In the genomic region with DNA sequence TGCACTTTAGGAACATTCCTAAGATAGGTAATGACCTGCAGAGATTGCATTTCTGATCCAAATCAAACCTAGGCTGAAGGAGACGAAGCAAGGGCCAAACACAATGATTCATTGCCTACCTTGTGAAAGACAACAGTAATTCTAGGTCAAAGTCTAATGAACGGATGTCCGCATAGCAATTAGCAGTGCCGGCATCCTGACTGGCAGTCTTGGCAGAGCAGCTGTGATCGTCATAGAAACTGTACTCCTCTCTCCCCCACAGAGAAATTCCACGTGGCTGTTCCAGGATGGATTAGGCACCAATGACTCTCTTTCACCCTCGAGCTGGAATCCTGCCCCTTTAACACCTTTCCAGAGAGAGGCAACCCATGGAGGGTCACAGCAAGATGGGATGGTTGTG, we compare ENCODE assay signal across 22 cellular contexts. TPM values are rescaled to one million over a fixed set of nuclear protein-coding genes. Genes with fewer than 3 reads are reported as not detected.
DNase-seq lines count a peak whose midpoint lies in the region; ATAC-seq and TF ChIP-seq lines count a peak whose summit lies in the region.
"Had no signal": no experiment of that assay in that cellular context is flagged by ENCODE, and none has a peak within 500 bp of the region (broad histone marks: within the 10 kb centered on the region; RNA-seq: fewer than 3 reads in every experiment).

No MANE protein-coding gene starts in this region.

- H3K4me1 ChIP-seq in HEK293 (ENCODE audit: control insufficient read depth, insufficient read depth, low read length) (no peaks in the 10 kb centered on the region), trophoblast cell (ENCODE audit: control insufficient read depth in 1 of 2, insufficient read depth in 2 of 2, low read length in 2 of 2) (no peaks in the 10 kb centered on the region)
- H3K4me1 ChIP-seq: Caco-2, parathyroid adenoma, thyroid gland had no signal

- no peak overlapping the region for H3K4ac ChIP-seq in trophoblast cell (ENCODE audit: low read depth, low read length)

- CTCF ChIA-PET in HEK293 (lab: Yijun Ruan, JAX), result no interaction called here

- H4K8ac ChIP-seq in trophoblast cell (ENCODE audit: low read depth, low read length), result no peak overlapping the region

- H4K91ac ChIP-seq in trophoblast cell (ENCODE audit: low read depth, low read length), result no peak overlapping the region

- POLR2A ChIA-PET in HEK293 (lab: Yijun Ruan, JAX), result no interaction called here

- H3K36me3 ChIP-seq in HEK293 (ENCODE audit: control insufficient read depth in 2 of 2, insufficient read depth in 1 of 2, low read length in 2 of 2), result no peaks in the 10 kb centered on the region
- H3K36me3 ChIP-seq in trophoblast cell (ENCODE audit: control insufficient read depth in 1 of 2, insufficient read depth in 2 of 2, low read length in 2 of 2), result no peaks in the 10 kb centered on the region
- H3K36me3 ChIP-seq: thyroid gland had no signal

- H3K27ac ChIP-seq in HEK293 (ENCODE audit: extremely low read depth, low read depth, low read length) (no peak overlapping the region), trophoblast cell (ENCODE audit: low read depth, low read length) (no peak overlapping the region)
- H3K27ac ChIP-seq: parathyroid adenoma, thyroid gland had no signal

- H2AFZ ChIP-seq in trophoblast cell (ENCODE audit: insufficient read depth, low read length, poor library complexity), result no peak overlapping the region
- H2AFZ ChIP-seq: parathyroid adenoma had no signal

- no peak overlapping the region for H3K4me2 ChIP-seq in trophoblast cell (ENCODE audit: low read length)

- H3K14ac ChIP-seq in trophoblast cell (ENCODE audit: low read length), result no peak overlapping the region

- no peak overlapping the region for H3K23ac ChIP-seq in trophoblast cell (ENCODE audit: low read length)

- TF ChIP-seq CTCF in HEK293 (tag by site-specific recombination; IDR thresholded peaks at IDR 0.05), result no peak

- no peaks in the 10 kb centered on the region for H3K79me2 ChIP-seq in trophoblast cell (ENCODE audit: control insufficient read depth, insufficient read depth, low read length, poor library complexity)
- H3K79me2 ChIP-seq: parathyroid adenoma had no signal

- no peak overlapping the region for H4K12ac ChIP-seq in trophoblast cell (ENCODE audit: low read depth, low read length)

- no peak overlapping the region for H2BK5ac ChIP-seq in trophoblast cell (ENCODE audit: low read depth, low read length, poor library complexity)

- WGBS in trophoblast cell (ENCODE audit: extremely low coverage, insufficient coverage, insufficient read length), result no CpG with 5 or more reads among the region's 7 CpGs

- H3K9me3 ChIP-seq in HEK293 (ENCODE audit: control insufficient read depth, insufficient read depth, low read depth, low read length) (no peaks in the 10 kb centered on the region), trophoblast cell (ENCODE audit: insufficient read depth, low read depth, low read length) (no peaks in the 10 kb centered on the region)
- H3K9me3 ChIP-seq: Caco-2, thyroid gland had no signal

- H3K27me3 ChIP-seq in trophoblast cell (ENCODE audit: insufficient read depth, low read length), result no peaks in the 10 kb centered on the region
- H3K27me3 ChIP-seq: thyroid gland had no signal

- H3K18ac ChIP-seq in trophoblast cell (ENCODE audit: low read length), result no peak overlapping the region

- peak; percentile 66 to 75 for DNase-seq in trophoblast cell
- no peak for DNase-seq in activated CD4-positive, CD25-positive, alpha-beta regulatory T cell (lab: John Stamatoyannopoulos, UW)
- no peak for DNase-seq in NCI-H1092 (lab: John Stamatoyannopoulos, UW)
- DNase-seq in HPDE6-E6E7 (ENCODE audit: extremely low spot score), result no peak
- DNase-seq: activated CD8-positive, alpha-beta memory T cell treated with anti-CD3 and anti-CD28 coated beads for 24 hours; activated naive CD8-positive, alpha-beta T cell treated with anti-CD3 and anti-CD28 coated beads, Interleukin-2, amount 10 ng/mL, durations not matched to agents 7 days and 5 days; Caco-2; effector memory CD8-positive, alpha-beta T cell; GDM1; IMR-90; NCI-H2107; NK-92 treated with Interleukin-12 subunit alpha and Interleukin-12 subunit beta, amount 100 ng/mL, for 24 hours; Right ventricle myocardium superior; thyroid gland had no signal

- no peak overlapping the region for H2BK12ac ChIP-seq in trophoblast cell (ENCODE audit: low read length)

- no peak overlapping the region for H3K4me3 ChIP-seq in HEK293 (ENCODE audit: low read depth, low read length)
- no peak overlapping the region for H3K4me3 ChIP-seq in trophoblast cell (ENCODE audit: low read depth, low read length)
- H3K4me3 ChIP-seq: GM12878, thyroid gland had no signal

- no peak overlapping the region for H2AK5ac ChIP-seq in trophoblast cell (ENCODE audit: low read length)

- no peaks in the 10 kb centered on the region for H3K79me1 ChIP-seq in trophoblast cell (ENCODE audit: low read length)

- no peak overlapping the region for H2BK120ac ChIP-seq in trophoblast cell (ENCODE audit: insufficient read depth, low read length, poor library complexity)

- ATAC-seq in esophagus mucosa (peak; percentile 43), GM19328 (IDR thresholded peaks at IDR 0.05; ENCODE audit: unreplicated experiment) (no peak)
- ATAC-seq: effector memory CD8-positive, alpha-beta T cell; GM12878; stimulated activated effector memory CD8-positive, alpha-beta T cell treated with anti-CD3 and anti-CD28 coated beads, Interleukin-12 subunit alpha, Interleukin-12 subunit beta, amount 100 ng/mL, for 72 hours; WTC11 had no signal

- no peak overlapping the region for H3K9ac ChIP-seq in trophoblast cell (ENCODE audit: low read length)
- H3K9ac ChIP-seq: parathyroid adenoma had no signal

TF ChIP-seq in HEK293, 187 proteins besides CTCF, POLR2A, EP300 and RAD21:
- peak; percentile 51; the same call in 1 of the 2 replicates for TF ChIP-seq GLIS1 (tag by site-specific recombination; IDR thresholded peaks at IDR 0.05)
- no peak for TF ChIP-seq ZNF324 (tag by site-specific recombination; IDR thresholded peaks at IDR 0.05)
- TF ChIP-seq, protein P1, sequence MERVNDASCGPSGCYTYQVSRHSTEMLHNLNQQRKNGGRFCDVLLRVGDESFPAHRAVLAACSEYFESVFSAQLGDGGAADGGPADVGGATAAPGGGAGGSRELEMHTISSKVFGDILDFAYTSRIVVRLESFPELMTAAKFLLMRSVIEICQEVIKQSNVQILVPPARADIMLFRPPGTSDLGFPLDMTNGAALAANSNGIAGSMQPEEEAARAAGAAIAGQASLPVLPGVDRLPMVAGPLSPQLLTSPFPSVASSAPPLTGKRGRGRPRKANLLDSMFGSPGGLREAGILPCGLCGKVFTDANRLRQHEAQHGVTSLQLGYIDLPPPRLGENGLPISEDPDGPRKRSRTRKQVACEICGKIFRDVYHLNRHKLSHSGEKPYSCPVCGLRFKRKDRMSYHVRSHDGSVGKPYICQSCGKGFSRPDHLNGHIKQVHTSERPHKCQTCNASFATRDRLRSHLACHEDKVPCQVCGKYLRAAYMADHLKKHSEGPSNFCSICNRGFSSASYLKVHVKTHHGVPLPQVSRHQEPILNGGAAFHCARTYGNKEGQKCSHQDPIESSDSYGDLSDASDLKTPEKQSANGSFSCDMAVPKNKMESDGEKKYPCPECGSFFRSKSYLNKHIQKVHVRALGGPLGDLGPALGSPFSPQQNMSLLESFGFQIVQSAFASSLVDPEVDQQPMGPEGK (tag by site-specific recombination; IDR thresholded peaks at IDR 0.05), result no peak
- peak; percentile 35; the same call in 1 of the 2 replicates for TF ChIP-seq SP7 (tag by site-specific recombination; IDR thresholded peaks at IDR 0.05)
- TF ChIP-seq ZNF341 (tag by site-specific recombination; IDR thresholded peaks at IDR 0.05; ENCODE audit: low read depth), result 0 out of 2 replicates have a peak, but pooled peaks have one; percentile 27
- TF ChIP-seq ZBTB8A (tag by site-specific recombination; IDR thresholded peaks at IDR 0.05), result no peak
- TF ChIP-seq, protein P2, sequence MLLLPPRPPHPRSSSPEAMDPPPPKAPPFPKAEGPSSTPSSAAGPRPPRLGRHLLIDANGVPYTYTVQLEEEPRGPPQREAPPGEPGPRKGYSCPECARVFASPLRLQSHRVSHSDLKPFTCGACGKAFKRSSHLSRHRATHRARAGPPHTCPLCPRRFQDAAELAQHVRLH (tag by site-specific recombination; IDR thresholded peaks at IDR 0.05), result no peak
TF ChIP-seq in HEK293: peak in this region for 3.

TF ChIP-seq in PFSK-1, 5 proteins besides CTCF, POLR2A, EP300 and RAD21:
- TF ChIP-seq POLR2AphosphoS5 (IDR thresholded peaks at IDR 0.05; ENCODE audit: low read depth, low read length) (no peak), TAF1 (IDR thresholded peaks at IDR 0.05; ENCODE audit: borderline replicate concordance, insufficient read depth, low read length) (no peak), SIN3A (IDR thresholded peaks at IDR 0.05; ENCODE audit: borderline replicate concordance, insufficient read depth, low read length) (peak; percentile 16; the same call in 1 of the 2 replicates), FOXP2 (optimal IDR thresholded peaks at IDR 0.05; ENCODE audit: borderline replicate concordance, extremely low read depth, extremely low read length, insufficient read depth) (no peak)
- TF ChIP-seq, protein P3, sequence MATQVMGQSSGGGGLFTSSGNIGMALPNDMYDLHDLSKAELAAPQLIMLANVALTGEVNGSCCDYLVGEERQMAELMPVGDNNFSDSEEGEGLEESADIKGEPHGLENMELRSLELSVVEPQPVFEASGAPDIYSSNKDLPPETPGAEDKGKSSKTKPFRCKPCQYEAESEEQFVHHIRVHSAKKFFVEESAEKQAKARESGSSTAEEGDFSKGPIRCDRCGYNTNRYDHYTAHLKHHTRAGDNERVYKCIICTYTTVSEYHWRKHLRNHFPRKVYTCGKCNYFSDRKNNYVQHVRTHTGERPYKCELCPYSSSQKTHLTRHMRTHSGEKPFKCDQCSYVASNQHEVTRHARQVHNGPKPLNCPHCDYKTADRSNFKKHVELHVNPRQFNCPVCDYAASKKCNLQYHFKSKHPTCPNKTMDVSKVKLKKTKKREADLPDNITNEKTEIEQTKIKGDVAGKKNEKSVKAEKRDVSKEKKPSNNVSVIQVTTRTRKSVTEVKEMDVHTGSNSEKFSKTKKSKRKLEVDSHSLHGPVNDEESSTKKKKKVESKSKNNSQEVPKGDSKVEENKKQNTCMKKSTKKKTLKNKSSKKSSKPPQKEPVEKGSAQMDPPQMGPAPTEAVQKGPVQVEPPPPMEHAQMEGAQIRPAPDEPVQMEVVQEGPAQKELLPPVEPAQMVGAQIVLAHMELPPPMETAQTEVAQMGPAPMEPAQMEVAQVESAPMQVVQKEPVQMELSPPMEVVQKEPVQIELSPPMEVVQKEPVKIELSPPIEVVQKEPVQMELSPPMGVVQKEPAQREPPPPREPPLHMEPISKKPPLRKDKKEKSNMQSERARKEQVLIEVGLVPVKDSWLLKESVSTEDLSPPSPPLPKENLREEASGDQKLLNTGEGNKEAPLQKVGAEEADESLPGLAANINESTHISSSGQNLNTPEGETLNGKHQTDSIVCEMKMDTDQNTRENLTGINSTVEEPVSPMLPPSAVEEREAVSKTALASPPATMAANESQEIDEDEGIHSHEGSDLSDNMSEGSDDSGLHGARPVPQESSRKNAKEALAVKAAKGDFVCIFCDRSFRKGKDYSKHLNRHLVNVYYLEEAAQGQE (IDR thresholded peaks at IDR 0.05; ENCODE audit: insufficient read depth in 1 of 2, low read depth in 2 of 2, low read length in 2 of 2), result peak; percentile 9 to 76; a peak in 2 of 4 replicates

RNA-seq across cellular contexts. Expression of a gene that starts 28.9 kb away (rescaled TPM):
- 6.2 TPM for polyA plus RNA-seq in PFSK-1 (2012; ENCODE audit: insufficient read length, low read depth)
- 50.7 TPM for total RNA-seq in esophagus mucosa
- polyA plus RNA-seq in trophoblast cell (2013), result 24.3 TPM in 2 replicates

Comparison
In these comparisons a context has a peak if more than half of its experiments do, and no peak if none do; other contexts are left out.
1. DNase-seq: peak in trophoblast cell (2 of 2); none in activated CD4-positive, CD25-positive, alpha-beta regulatory T cell (0 of 4), NCI-H1092 (single experiment) and HPDE6-E6E7 (single experiment).